1 cellular context compared by ENCODE assay signal in the genomic region with DNA sequence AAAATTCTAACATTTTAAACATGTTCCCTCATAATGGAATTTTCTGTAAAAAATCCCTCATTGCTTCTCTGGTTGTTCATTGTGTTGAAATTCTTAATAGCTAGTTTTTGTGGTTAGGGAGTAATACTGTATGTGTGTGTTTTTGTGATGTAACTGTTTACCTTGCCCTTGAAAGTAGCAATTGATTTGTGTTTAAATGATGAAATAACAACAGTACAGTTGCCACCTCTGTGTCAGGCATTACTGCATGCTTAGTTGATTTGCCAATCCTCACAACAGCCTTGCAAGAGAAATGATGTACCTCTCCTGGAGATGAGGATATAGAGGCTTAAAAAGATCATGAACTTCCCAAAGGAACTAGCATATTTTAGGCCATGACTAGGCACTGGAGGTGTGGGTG.
TF ChIP-seq lines count a peak whose summit lies in the region.

No MANE protein-coding gene starts in this region.

TF ChIP-seq in A549, 52 proteins besides CTCF, POLR2A, EP300 and RAD21:
- TF ChIP-seq, protein P1, sequence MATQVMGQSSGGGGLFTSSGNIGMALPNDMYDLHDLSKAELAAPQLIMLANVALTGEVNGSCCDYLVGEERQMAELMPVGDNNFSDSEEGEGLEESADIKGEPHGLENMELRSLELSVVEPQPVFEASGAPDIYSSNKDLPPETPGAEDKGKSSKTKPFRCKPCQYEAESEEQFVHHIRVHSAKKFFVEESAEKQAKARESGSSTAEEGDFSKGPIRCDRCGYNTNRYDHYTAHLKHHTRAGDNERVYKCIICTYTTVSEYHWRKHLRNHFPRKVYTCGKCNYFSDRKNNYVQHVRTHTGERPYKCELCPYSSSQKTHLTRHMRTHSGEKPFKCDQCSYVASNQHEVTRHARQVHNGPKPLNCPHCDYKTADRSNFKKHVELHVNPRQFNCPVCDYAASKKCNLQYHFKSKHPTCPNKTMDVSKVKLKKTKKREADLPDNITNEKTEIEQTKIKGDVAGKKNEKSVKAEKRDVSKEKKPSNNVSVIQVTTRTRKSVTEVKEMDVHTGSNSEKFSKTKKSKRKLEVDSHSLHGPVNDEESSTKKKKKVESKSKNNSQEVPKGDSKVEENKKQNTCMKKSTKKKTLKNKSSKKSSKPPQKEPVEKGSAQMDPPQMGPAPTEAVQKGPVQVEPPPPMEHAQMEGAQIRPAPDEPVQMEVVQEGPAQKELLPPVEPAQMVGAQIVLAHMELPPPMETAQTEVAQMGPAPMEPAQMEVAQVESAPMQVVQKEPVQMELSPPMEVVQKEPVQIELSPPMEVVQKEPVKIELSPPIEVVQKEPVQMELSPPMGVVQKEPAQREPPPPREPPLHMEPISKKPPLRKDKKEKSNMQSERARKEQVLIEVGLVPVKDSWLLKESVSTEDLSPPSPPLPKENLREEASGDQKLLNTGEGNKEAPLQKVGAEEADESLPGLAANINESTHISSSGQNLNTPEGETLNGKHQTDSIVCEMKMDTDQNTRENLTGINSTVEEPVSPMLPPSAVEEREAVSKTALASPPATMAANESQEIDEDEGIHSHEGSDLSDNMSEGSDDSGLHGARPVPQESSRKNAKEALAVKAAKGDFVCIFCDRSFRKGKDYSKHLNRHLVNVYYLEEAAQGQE (IDR thresholded peaks at IDR 0.05), result no peak
- TF ChIP-seq GATA3 (IDR thresholded peaks at IDR 0.05; ENCODE audit: borderline replicate concordance) (0 out of 2 replicates have a peak, but pooled peaks have one; percentile 27), HMGXB4 (CRISPR knock-in tag; IDR thresholded peaks at IDR 0.05; ENCODE audit: borderline replicate concordance) (no peak), RARB (CRISPR knock-in tag; IDR thresholded peaks at IDR 0.05) (no peak), FOXS1 (CRISPR knock-in tag; IDR thresholded peaks at IDR 0.05) (no peak), BCL3 (IDR thresholded peaks at IDR 0.05) (peak; percentile 60; the same call in 1 of the 3 replicates), NFE2L2 (conservative IDR thresholded peaks at IDR 0.05; ENCODE audit: low read length) (no peak), ZC3H11A (IDR thresholded peaks at IDR 0.05) (no peak), TP53 (CRISPR knock-in tag; IDR thresholded peaks at IDR 0.05) (no peak), HOXB5 (CRISPR knock-in tag; IDR thresholded peaks at IDR 0.05) (no peak), CHD2 (IDR thresholded peaks at IDR 0.05; ENCODE audit: low read length, partially characterized antibody) (no peak), SMC3 (IDR thresholded peaks at IDR 0.05) (no peak), RFX5 (IDR thresholded peaks at IDR 0.05) (no peak), RCOR1 (IDR thresholded peaks at IDR 0.05; ENCODE audit: low read depth, low read length) (no peak), ZNF302 (CRISPR knock-in tag; IDR thresholded peaks at IDR 0.05) (no peak), PHF8 (IDR thresholded peaks at IDR 0.05; ENCODE audit: borderline replicate concordance, low read depth) (no peak), CHD4 (IDR thresholded peaks at IDR 0.05; ENCODE audit: borderline replicate concordance) (no peak), SREBF2 (IDR thresholded peaks at IDR 0.05) (no peak), TFCP2L1 (CRISPR knock-in tag; IDR thresholded peaks at IDR 0.05) (no peak), HOXA7 (CRISPR knock-in tag; IDR thresholded peaks at IDR 0.05) (no peak), NPAS2 (CRISPR knock-in tag; IDR thresholded peaks at IDR 0.05; ENCODE audit: borderline replicate concordance) (no peak), HES2 (IDR thresholded peaks at IDR 0.05) (peak; percentile 82), ZSCAN20 (CRISPR knock-in tag; IDR thresholded peaks at IDR 0.05) (no peak), CEBPB (IDR thresholded peaks at IDR 0.05) (peak; percentile 64 to 84), JUNB (IDR thresholded peaks at IDR 0.05) (peak; percentile 68; the same call in 1 of the 2 replicates), FOSB (CRISPR knock-in tag; IDR thresholded peaks at IDR 0.05) (no peak), ESRRA (IDR thresholded peaks at IDR 0.05; ENCODE audit: borderline replicate concordance, low read length) (no peak), HEYL (CRISPR knock-in tag; IDR thresholded peaks at IDR 0.05) (no peak), MAZ (IDR thresholded peaks at IDR 0.05; ENCODE audit: borderline replicate concordance, low read depth, low read length) (no peak), FOSL2 (IDR thresholded peaks at IDR 0.05) (peak; percentile 8; the same call in 1 of the 2 replicates), FOSL2 (CRISPR knock-in tag; IDR thresholded peaks at IDR 0.05) (no peak), BHLHE40 (IDR thresholded peaks at IDR 0.05; ENCODE audit: low read depth, low read length) (no peak), JUN (IDR thresholded peaks at IDR 0.05) (peak in 1 of 2 experiments; percentile 64; a peak in 1 of 5 replicates), EHMT2 (IDR thresholded peaks at IDR 0.05; ENCODE audit: low read depth) (no peak), HDAC2 (IDR thresholded peaks at IDR 0.05) (no peak), RNF2 (IDR thresholded peaks at IDR 0.05; ENCODE audit: borderline replicate concordance, low read depth) (no peak), EHF (CRISPR knock-in tag; IDR thresholded peaks at IDR 0.05) (no peak)
